9 cellular contexts compared by ENCODE assay signal in genomic region chr3:43071313-43071893, GRCh38. TPM values are rescaled to one million over a fixed set of nuclear protein-coding genes. Genes with fewer than 3 reads are reported as not detected.
DNase-seq lines count a peak whose midpoint lies in the region; ATAC-seq and TF ChIP-seq lines count a peak whose summit lies in the region.
"Had no signal": no experiment of that assay in that cellular context is flagged by ENCODE, and none has a peak within 500 bp of the region (broad histone marks: within the 10 kb centered on the region; RNA-seq: fewer than 3 reads in every experiment).

No MANE protein-coding gene starts in this region.

- ATAC-seq in GM21529 (IDR thresholded peaks at IDR 0.05; ENCODE audit: unreplicated experiment) (no peak), HG02588 (IDR thresholded peaks at IDR 0.05; ENCODE audit: unreplicated experiment) (no peak), GM18870 (IDR thresholded peaks at IDR 0.05; ENCODE audit: unreplicated experiment) (no peak)

- POLR2A ChIA-PET in AG04450 (lab: Yijun Ruan, JAX), result no interaction called here

- H3K27ac ChIP-seq in AG04450 (ENCODE audit: low read depth, low read length) (no peak overlapping the region), WERI-Rb-1 (no peak overlapping the region)
- H3K27ac ChIP-seq: tibial nerve had no signal

- H3K9me3 ChIP-seq in AG04450 (ENCODE audit: control insufficient read depth, insufficient read depth, low read length) (no peaks in the 10 kb centered on the region), WERI-Rb-1 (ENCODE audit: severe bottlenecking) (no peaks in the 10 kb centered on the region)

- peak; percentile 42 for TF ChIP-seq CTCF in AG04450 (IDR thresholded peaks at IDR 0.05; ENCODE audit: low read depth, low read length)
- TF ChIP-seq CTCF in GM12864 (IDR thresholded peaks at IDR 0.05; ENCODE audit: low read depth, low read length, missing control alignments), result peak; percentile 66
- TF ChIP-seq CTCF in WERI-Rb-1 (IDR thresholded peaks at IDR 0.05; ENCODE audit: low read depth, low read length), result peak; percentile 73

- H3K4me3 ChIP-seq in AG04450 (ENCODE audit: low read depth, low read length) (no peak overlapping the region), GM12864 (ENCODE audit: low read depth, low read length) (no peak overlapping the region), WERI-Rb-1 (ENCODE audit: low read depth, low read length) (no peak overlapping the region)
- H3K4me3 ChIP-seq: tibial nerve had no signal

- no peaks in the 10 kb centered on the region for H3K36me3 ChIP-seq in WERI-Rb-1
- H3K36me3 ChIP-seq: tibial nerve had no signal

- CTCF ChIA-PET in AG04450 (lab: Charles Lee), result interaction anchor here (0.7 to 2.6 kb wide), 4 partner anchors 13 to 292 kb away, joined by 3 to 9 read pairs (median 4); no protein-coding TSS in a partner anchor

- no peak for DNase-seq in AG04450 (ENCODE audit: low read depth, low spot score)
- DNase-seq in GM12864 (ENCODE audit: low read depth), result no peak
- peak; percentile 26 for DNase-seq in WERI-Rb-1
- peak; percentile 80 for DNase-seq in iPS-NIHi7 (ENCODE audit: extremely low spot score)
- DNase-seq in UCSD-AML1 (lab: John Stamatoyannopoulos, UW; ENCODE audit: unreplicated experiment), result no peak

- H3K27me3 ChIP-seq in AG04450 (ENCODE audit: control insufficient read depth, insufficient read depth, low read length) (no peaks in the 10 kb centered on the region), WERI-Rb-1 (ENCODE audit: insufficient read depth, low read depth, severe bottlenecking) (no peaks in the 10 kb centered on the region)
- H3K27me3 ChIP-seq: tibial nerve had no signal

RNA-seq across cellular contexts. Expression of gene POMGNT2, which starts 34.5 kb away (rescaled TPM):
- polyA plus RNA-seq in AG04450 (2011; rRNA removed), result 9.3 and 10.8 TPM in 2 replicates
- 5.9 and 8.2 TPM in 2 replicates for polyA minus RNA-seq in AG04450 (2011; rRNA and poly(A)+ RNA removed)

Comparison
In these comparisons a context has a peak if more than half of its experiments do, and no peak if none do; other contexts are left out.
1. DNase-seq: peak in WERI-Rb-1 (single experiment) and iPS-NIHi7 (single experiment); none in AG04450 (single experiment), GM12864 (single experiment) and UCSD-AML1 (single experiment).
2. Peak in every context shown above with its lines, with median percentiles within 50 percentile points of each other: CTCF ChIP-seq.